Comparison of ENCODE assay signal across 8 cellular contexts in genomic region chr7:107045195-107045960, GRCh38. TPM values are rescaled to one million over a fixed set of nuclear protein-coding genes. Genes with fewer than 3 reads are reported as not detected.
DNase-seq lines count a peak whose midpoint lies in the region; ATAC-seq lines count a peak whose summit lies in the region.

No MANE protein-coding gene starts in this region.

- DNase-seq in adipocyte (ENCODE audit: low read depth) (peak; percentile 49), immature natural killer cell (no peak), T-helper 9 cell (no peak), D341Med (ENCODE audit: low spot score) (no peak)
- no peak for DNase-seq in stimulated activated naive CD8-positive, alpha-beta T cell treated with anti-CD3 and anti-CD28 coated beads, Interleukin-15, amount 100 ng/mL, for 72 hours

- no peaks in the 10 kb centered on the region for H3K9me3 Mint-ChIP-seq in immature natural killer cell
- no peaks in the 10 kb centered on the region for H3K9me3 Mint-ChIP-seq in stimulated activated naive CD8-positive, alpha-beta T cell treated with anti-CD3 and anti-CD28 coated beads, Interleukin-15, amount 100 ng/mL, for 72 hours

- H3K36me3 ChIP-seq in BLaER1 treated with 17β-estradiol and CSF1 and Interleukin-3, amounts not matched to agents 10 nM and 100 nM, result no peaks in the 10 kb centered on the region
- H3K36me3 ChIP-seq in HUES64 (ENCODE audit: insufficient read depth, low read length) (no peaks in the 10 kb centered on the region), adipocyte (ENCODE audit: control insufficient read depth, insufficient read depth, low read length, severe bottlenecking) (peaks cover 4% of the 10 kb centered on the region)

- H3K9me3 ChIP-seq in BLaER1 treated with 17β-estradiol and CSF1 and Interleukin-3, amounts not matched to agents 10 nM and 100 nM (replicated peaks in 1 of 11), result peaks cover 0 to 8% (median 5%) of the 10 kb centered on the region in 11 experiments; a peak in 9 of 22 replicates
- H3K9me3 ChIP-seq in HUES64 (ENCODE audit: insufficient read depth, low read depth, low read length) (no peaks in the 10 kb centered on the region), adipocyte (ENCODE audit: control insufficient read depth, low read length) (no peaks in the 10 kb centered on the region)

- H3K4me3 ChIP-seq in BLaER1 treated with 17β-estradiol and CSF1 and Interleukin-3, amounts not matched to agents 10 nM and 100 nM, result peak overlapping the region; percentile 75 to 92 (median 80)
- peak overlapping the region; percentile 73 for H3K4me3 ChIP-seq in HUES64 (ENCODE audit: low read length)
- peak overlapping the region; percentile 88 for H3K4me3 ChIP-seq in adipocyte (ENCODE audit: low read length)

- peaks cover 12 to 30% (median 25%) of the 10 kb centered on the region in 11 experiments for H3K27me3 ChIP-seq in BLaER1 treated with 17β-estradiol and CSF1 and Interleukin-3, amounts not matched to agents 10 nM and 100 nM
- H3K27me3 ChIP-seq in HUES64 (ENCODE audit: insufficient read depth, low read length), result peaks cover 14% of the 10 kb centered on the region; the same call in 1 of the 2 replicates
- no peaks in the 10 kb centered on the region for H3K27me3 ChIP-seq in adipocyte (replicated peaks; ENCODE audit: control insufficient read depth, insufficient read depth, low read length)

- peaks cover 8 to 19% of the 10 kb centered on the region in 2 donors for H3K4me1 Mint-ChIP-seq in immature natural killer cell
- H3K4me1 Mint-ChIP-seq in stimulated activated naive CD8-positive, alpha-beta T cell treated with anti-CD3 and anti-CD28 coated beads, Interleukin-15, amount 100 ng/mL, for 72 hours, result peaks cover 17% of the 10 kb centered on the region

- H3K36me3 Mint-ChIP-seq in immature natural killer cell, result no peaks in the 10 kb centered on the region

- H3K27me3 Mint-ChIP-seq in immature natural killer cell (ENCODE audit: low read depth in 3 of 3), result peaks cover 6 to 29% (median 25%) of the 10 kb centered on the region in 3 donors
- H3K27me3 Mint-ChIP-seq in stimulated activated naive CD8-positive, alpha-beta T cell treated with anti-CD3 and anti-CD28 coated beads, Interleukin-15, amount 100 ng/mL, for 72 hours, result peaks cover 41% of the 10 kb centered on the region

- peak overlapping the region; percentile 92 to 99 (median 98) for H3K4me2 ChIP-seq in BLaER1 treated with 17β-estradiol and CSF1 and Interleukin-3, amounts not matched to agents 10 nM and 100 nM

- ATAC-seq in stimulated activated naive CD8-positive, alpha-beta T cell treated with anti-CD3 and anti-CD28 coated beads, Interleukin-15, amount 100 ng/mL, for 72 hours, result no peak
- ATAC-seq in HG02763 (IDR thresholded peaks at IDR 0.05; ENCODE audit: unreplicated experiment), result no peak

- H3K27ac ChIP-seq in BLaER1 treated with 17β-estradiol and CSF1 and Interleukin-3, amounts not matched to agents 10 nM and 100 nM, result peak overlapping the region in 5 of 11 experiments; percentile 38 to 72 (median 58); a peak in 7 of 22 replicates
- H3K27ac ChIP-seq in HUES64 (ENCODE audit: low read depth, low read length), result no peak overlapping the region

- H3K4me3 Mint-ChIP-seq in immature natural killer cell, result peak overlapping the region; percentile 78 to 91 (median 89)
- H3K4me3 Mint-ChIP-seq in stimulated activated naive CD8-positive, alpha-beta T cell treated with anti-CD3 and anti-CD28 coated beads, Interleukin-15, amount 100 ng/mL, for 72 hours, result peak overlapping the region; percentile 83 to 94

- peaks cover 6 to 18% (median 14%) of the 10 kb centered on the region in 10 experiments; a peak in 18 of 20 replicates for H3K4me1 ChIP-seq in BLaER1 treated with 17β-estradiol and CSF1 and Interleukin-3, amounts not matched to agents 10 nM and 100 nM
- H3K4me1 ChIP-seq in HUES64 (ENCODE audit: insufficient read depth, low read length) (peaks cover 38% of the 10 kb centered on the region), adipocyte (ENCODE audit: control insufficient read depth, insufficient read depth, low read length) (peaks cover 12% of the 10 kb centered on the region)

- H4K20me1 ChIP-seq in BLaER1 treated with 17β-estradiol and CSF1 and Interleukin-3, amounts not matched to agents 10 nM and 100 nM, result peaks cover 0 to 12% (median 0%) of the 10 kb centered on the region in 11 experiments; a peak in 2 of 22 replicates

- peak overlapping the region; percentile 63 to 84 (median 74) for H3K9ac ChIP-seq in BLaER1 treated with 17β-estradiol and CSF1 and Interleukin-3, amounts not matched to agents 10 nM and 100 nM
- peak overlapping the region; percentile 56 for H3K9ac ChIP-seq in HUES64 (ENCODE audit: low read depth, low read length)
- peak overlapping the region; percentile 85 for H3K9ac ChIP-seq in adipocyte (ENCODE audit: low read length)

- peak overlapping the region in 2 of 6 donors; percentile 13 to 22 for H3K27ac Mint-ChIP-seq in immature natural killer cell
- peak overlapping the region in 1 of 2 donors; percentile 6 for H3K27ac Mint-ChIP-seq in stimulated activated naive CD8-positive, alpha-beta T cell treated with anti-CD3 and anti-CD28 coated beads, Interleukin-15, amount 100 ng/mL, for 72 hours

- 3% methylated on average over 28 of the region's 29 CpGs for WGBS in HUES64

RNA-seq across cellular contexts. Expression of gene PRKAR2B, which starts 0.9 kb away (rescaled TPM):
- polyA plus RNA-seq in HUES64 (2013, experiment 1 of 2), result 17.1 TPM
- polyA plus RNA-seq in HUES64 (2013, experiment 2 of 2), result 16.7 TPM
- polyA plus RNA-seq in immature natural killer cell, result 1 to 10 TPM in 2 of 3 donors, under 1 TPM in 1; 0.74 to 5.9 (median 1.7) TPM
